ENCODE assay signal across 28 cellular contexts in the genomic region with DNA sequence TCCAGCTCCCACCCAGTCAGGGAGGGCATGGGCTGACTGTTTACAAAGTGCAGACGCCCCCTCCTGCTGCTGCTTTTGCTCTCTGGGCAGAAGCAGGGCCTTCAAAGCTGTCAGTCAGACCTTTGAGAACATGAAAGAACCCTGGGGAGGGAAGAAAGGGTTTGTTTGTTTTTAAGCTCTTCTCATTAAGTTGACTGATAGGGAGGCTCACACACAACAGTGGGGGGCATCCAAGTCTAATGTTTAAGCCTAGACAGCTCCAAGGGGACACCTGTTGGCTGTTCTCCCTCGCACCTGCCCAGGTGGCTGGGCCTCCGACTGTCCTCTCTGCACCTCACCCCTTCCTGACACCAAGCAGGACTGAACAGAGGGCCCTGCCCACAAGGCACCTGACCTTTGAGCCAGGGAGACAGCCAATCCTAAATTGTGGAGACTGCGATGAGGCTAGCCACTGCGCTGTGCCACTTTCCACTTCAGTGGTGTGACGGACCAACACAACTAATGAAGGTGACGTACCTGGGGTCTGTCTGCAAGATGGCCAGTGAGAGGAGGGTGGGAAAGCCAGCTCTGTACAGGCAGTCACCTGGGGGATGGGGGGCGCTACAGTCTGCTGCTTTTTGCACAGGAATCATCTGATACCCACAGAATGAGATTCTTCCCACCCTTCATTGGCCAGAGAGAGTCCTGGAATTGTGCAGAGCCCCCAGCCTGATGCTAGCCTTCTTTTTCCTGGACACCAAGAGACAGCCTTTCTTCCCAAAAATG. TPM values are rescaled to one million over a fixed set of nuclear protein-coding genes. Genes with fewer than 3 reads are reported as not detected.
A peak's percentile ranks its signal among the peaks of the same experiment; 100 is the strongest.
DNase-seq lines count a peak whose midpoint lies in the region; ATAC-seq and TF ChIP-seq lines count a peak whose summit lies in the region.
"Had no signal": no experiment of that assay in that cellular context is flagged by ENCODE, and none has a peak within 500 bp of the region (broad histone marks: within the 10 kb centered on the region; RNA-seq: fewer than 3 reads in every experiment).

No MANE protein-coding gene starts in this region.

- H3K4me1 Mint-ChIP-seq in WTC11 (peaks cover 48% of the 10 kb centered on the region), neural crest cell (peaks cover 26% of the 10 kb centered on the region)
- H3K4me1 Mint-ChIP-seq: stimulated activated naive CD8-positive, alpha-beta T cell treated with anti-CD3 and anti-CD28 coated beads, Interleukin-15, amount 100 ng/mL, for 72 hours had no signal

- ATAC-seq in WTC11 (peak; percentile 79), GM19463 (IDR thresholded peaks at IDR 0.05; ENCODE audit: unreplicated experiment) (no peak), GM19023 (IDR thresholded peaks at IDR 0.05; ENCODE audit: unreplicated experiment) (no peak), HG02981 (IDR thresholded peaks at IDR 0.05; ENCODE audit: unreplicated experiment) (no peak), GM21825 (IDR thresholded peaks at IDR 0.05; ENCODE audit: unreplicated experiment) (no peak)
- ATAC-seq: stimulated activated naive CD8-positive, alpha-beta T cell treated with anti-CD3 and anti-CD28 coated beads, Interleukin-15, amount 100 ng/mL, for 72 hours had no signal

- no peaks in the 10 kb centered on the region for H3K36me3 Mint-ChIP-seq in WTC11
- no peaks in the 10 kb centered on the region for H3K36me3 Mint-ChIP-seq in neural crest cell (ENCODE audit: low read depth)

- DNase-seq in COLO668 (lab: John Stamatoyannopoulos, UW; ENCODE audit: unreplicated experiment) (peak; percentile 21), NCI-H1417 (lab: John Stamatoyannopoulos, UW) (peak in 2 of 3 experiments; percentile 75 to 94), WTC11 (ENCODE audit: low spot score) (peak; percentile 24), neural crest cell (ENCODE audit: low read depth, low spot score) (no peak)
- DNase-seq: ACHN; activated CD4-positive, alpha-beta T cell treated with anti-CD3 and anti-CD28 coated beads for 48 hours; activated CD8-positive, alpha-beta memory T cell treated with anti-CD3 and anti-CD28 coated beads for 24 hours; activated effector memory CD4-positive, alpha-beta T cell treated with anti-CD3 and anti-CD28 coated beads, Interleukin-2, amount 50 U/mL, for 16 hours; BE2C; DMS79 treated with DMSO at 0.1 percent for 48 hours; dorsolateral prefrontal cortex; H7; hypothalamus; left ventricle myocardium inferior; NCI-H1092; NCI-H2029 treated with DMSO at 0.1 percent for 48 hours; NCI-H446; occipital lobe; PC-9; SHP77; stimulated activated naive CD8-positive, alpha-beta T cell treated with anti-CD3 and anti-CD28 coated beads, Interleukin-15, amount 100 ng/mL, for 72 hours; thyroid gland had no signal

- H3K27ac Mint-ChIP-seq in WTC11 (no peak overlapping the region), neural crest cell (ENCODE audit: unreplicated experiment) (peak overlapping the region; percentile 48)
- H3K27ac Mint-ChIP-seq: stimulated activated naive CD8-positive, alpha-beta T cell treated with anti-CD3 and anti-CD28 coated beads, Interleukin-15, amount 100 ng/mL, for 72 hours had no signal

- H3K4me3 Mint-ChIP-seq in WTC11, result no peak overlapping the region
- H3K4me3 Mint-ChIP-seq in neural crest cell, result no peak overlapping the region
- H3K4me3 Mint-ChIP-seq: stimulated activated naive CD8-positive, alpha-beta T cell treated with anti-CD3 and anti-CD28 coated beads, Interleukin-15, amount 100 ng/mL, for 72 hours had no signal

- CTCF ChIA-PET in WTC11 (lab: Charles Lee), result interaction anchor here (0.6 to 1.5 kb wide), 8 partner anchors 10 to 1283 kb away, joined by 3 to 6 read pairs (median 4); a partner anchor contains a TSS

- POLR2A ChIA-PET in WTC11 (lab: Charles Lee), result no interaction called here

- TF ChIP-seq CTCF in WTC11 (IDR thresholded peaks at IDR 0.05) (0 out of 2 replicates have a peak, but pooled peaks have one; percentile 17), neural crest cell (conservative IDR thresholded peaks at IDR 0.05) (no peak)

- H3K9me3 Mint-ChIP-seq in WTC11 (no peaks in the 10 kb centered on the region), neural crest cell (no peaks in the 10 kb centered on the region)

- H3K27me3 Mint-ChIP-seq in WTC11 (ENCODE audit: low read depth), result no peaks in the 10 kb centered on the region; the same call in 1 of the 2 replicates
- no peaks in the 10 kb centered on the region for H3K27me3 Mint-ChIP-seq in neural crest cell (ENCODE audit: low read depth)

TF ChIP-seq in WTC11, 78 proteins besides CTCF, POLR2A, EP300 and RAD21:
- TF ChIP-seq, protein P1, sequence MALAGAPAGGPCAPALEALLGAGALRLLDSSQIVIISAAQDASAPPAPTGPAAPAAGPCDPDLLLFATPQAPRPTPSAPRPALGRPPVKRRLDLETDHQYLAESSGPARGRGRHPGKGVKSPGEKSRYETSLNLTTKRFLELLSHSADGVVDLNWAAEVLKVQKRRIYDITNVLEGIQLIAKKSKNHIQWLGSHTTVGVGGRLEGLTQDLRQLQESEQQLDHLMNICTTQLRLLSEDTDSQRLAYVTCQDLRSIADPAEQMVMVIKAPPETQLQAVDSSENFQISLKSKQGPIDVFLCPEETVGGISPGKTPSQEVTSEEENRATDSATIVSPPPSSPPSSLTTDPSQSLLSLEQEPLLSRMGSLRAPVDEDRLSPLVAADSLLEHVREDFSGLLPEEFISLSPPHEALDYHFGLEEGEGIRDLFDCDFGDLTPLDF (CRISPR knock-in tag; IDR thresholded peaks at IDR 0.05), result no peak
- TF ChIP-seq ZNF423 (CRISPR knock-in tag; IDR thresholded peaks at IDR 0.05), result 0 out of 2 replicates have a peak, but pooled peaks have one; percentile 37

RNA-seq across cellular contexts. Expression of a gene that starts 16.3 kb away (rescaled TPM):
- 7.5 to 11.0 TPM (median 8.6 TPM) in 3 replicates for total RNA-seq in WTC11 (2021)
- total RNA-seq in neural crest cell, result 8.1 and 9.7 TPM in 2 replicates
- total RNA-seq: endothelial cell of umbilical vein, PC-9, pulmonary artery endothelial cell had no signal
